21 cellular contexts compared by ENCODE assay signal in genomic region chr6:154430494-154430919, GRCh38.
DNase-seq lines count a peak whose midpoint lies in the region; ATAC-seq, FAIRE-seq and TF ChIP-seq lines count a peak whose summit lies in the region.
"Had no signal": no experiment of that assay in that cellular context is flagged by ENCODE, and none has a peak within 500 bp of the region (broad histone marks: within the 10 kb centered on the region; RNA-seq: fewer than 3 reads in every experiment).

No MANE protein-coding gene starts in this region.

- TF ChIP-seq RAD21 in A549 (conservative IDR thresholded peaks at IDR 0.05 in 1 of 2, IDR thresholded peaks at IDR 0.05 in 1 of 2) = no peak

- no peak for TF ChIP-seq POLR2A in A549 (IDR thresholded peaks at IDR 0.05; ENCODE audit: low read length)

- no peak overlapping the region for H3K4ac ChIP-seq in mesenchymal stem cell (ENCODE audit: low read depth in 1 of 2, low read length in 2 of 2)

- POLR2A ChIA-PET in A549 (lab: Yijun Ruan, JAX) = no interaction called here

- H2BK15ac ChIP-seq in mesenchymal stem cell (ENCODE audit: low read depth, poor library complexity, severe bottlenecking) = no peak overlapping the region

- WGBS in A549 (ENCODE audit: missing lambda C conversion rate) = 11% methylated on average over 1 of the region's 1 CpG
- 100% methylated on average over 1 of the region's 1 CpG for WGBS in mesenchymal stem cell

- no peak for FAIRE-seq in A549 (lab: Jason Lieb, UNC)
- FAIRE-seq: A204.1, endothelial cell of umbilical vein had no signal

- peak overlapping the region; percentile 30 to 49; a peak in 1 of 6 replicates for H3K27ac ChIP-seq in A549
- peak overlapping the region; percentile 59 for H3K27ac ChIP-seq in mesenchymal stem cell (ENCODE audit: low read length, poor library complexity, severe bottlenecking)
- H3K27ac ChIP-seq in SJCRH30 = no peak overlapping the region

- H2BK120ac ChIP-seq in mesenchymal stem cell (ENCODE audit: low read depth, low read length) = no peak overlapping the region

- no peak overlapping the region for H2AFZ ChIP-seq in mesenchymal stem cell (ENCODE audit: low read depth, low read length)
- H2AFZ ChIP-seq: GM23338 had no signal

- no peak overlapping the region for H3K18ac ChIP-seq in mesenchymal stem cell (ENCODE audit: low read depth in 1 of 2, low read length in 2 of 2)

- no peak overlapping the region for H3K14ac ChIP-seq in mesenchymal stem cell (ENCODE audit: low read length in 2 of 2)

- no peak for DNase-seq in A549 (ENCODE audit: low read depth in 1 of 2, low spot score in 1 of 2)
- DNase-seq in HuH-7.5 (ENCODE audit: low spot score) = peak; percentile 50
- peak; percentile 51 for DNase-seq in epithelial cell of proximal tubule (ENCODE audit: low read depth)
- no peak for DNase-seq in mesenchymal stem cell
- no peak for DNase-seq in SJCRH30
- no peak for DNase-seq in H4 (ENCODE audit: low spot score)
- no peak for DNase-seq in posterior cingulate gyrus
- no peak for DNase-seq in NCI-H1694 treated with DMSO at 0.1 percent for 48 hours (lab: John Stamatoyannopoulos, UW)
- DNase-seq: activated CD4-positive, alpha-beta T cell treated with anti-CD3 and anti-CD28 coated beads, Interleukin-2, amount 50 U/mL, for 1 hour; activated naive CD4-positive, alpha-beta T cell treated with anti-CD3 and anti-CD28 coated beads, Interleukin-2, amount 10 ng/mL, durations not matched to agents 7 days and 5 days; amniotic stem cell; CD8-positive, alpha-beta T cell; glutamatergic neuron; kidney glomerular epithelial cell; natural killer cell; NCI-H187; NCI-H69; SK-N-SH had no signal

- H3K9ac ChIP-seq in mesenchymal stem cell (ENCODE audit: low read length) = no peak overlapping the region
- H3K9ac ChIP-seq: SK-N-SH had no signal

- CTCF ChIA-PET in A549 (lab: Yijun Ruan, JAX) = interaction anchor here (0.6 kb wide), 2 partner anchors 10 to 122 kb away, joined by 3 to 5 read pairs; no protein-coding TSS in a partner anchor

- H3K4me2 ChIP-seq in A549 (peak overlapping the region; percentile 49), mesenchymal stem cell (ENCODE audit: low read length, poor library complexity, severe bottlenecking) (peak overlapping the region; percentile 2)
- H3K4me2 ChIP-seq: GM23338, SK-N-SH had no signal

- H3K79me1 ChIP-seq in mesenchymal stem cell (replicated peaks; ENCODE audit: low read length, poor library complexity, severe bottlenecking) = peaks cover 20% of the 10 kb centered on the region

- H3K23ac ChIP-seq in mesenchymal stem cell (ENCODE audit: low read length in 2 of 2) = no peak overlapping the region

- no peaks in the 10 kb centered on the region for H3K27me3 ChIP-seq in mesenchymal stem cell (ENCODE audit: control insufficient read depth in 1 of 2, insufficient read depth in 1 of 2, low read length in 2 of 2)
- no peaks in the 10 kb centered on the region for H3K27me3 ChIP-seq in SJCRH30

- H2AK5ac ChIP-seq in mesenchymal stem cell (ENCODE audit: low read length, severe bottlenecking) = no peak overlapping the region

- no peak overlapping the region for H4K91ac ChIP-seq in mesenchymal stem cell (ENCODE audit: low read length)

- ATAC-seq in A549 = no peak
- ATAC-seq: CD8-positive, alpha-beta T cell; GM23338; natural killer cell had no signal

- H2BK12ac ChIP-seq in mesenchymal stem cell (ENCODE audit: low read length in 2 of 2) = no peak overlapping the region

- TF ChIP-seq EP300 in A549 (IDR thresholded peaks at IDR 0.05) = no peak

- H3K4me3 ChIP-seq in A549 (no peak overlapping the region), epithelial cell of proximal tubule (ENCODE audit: low read depth, low read length) (no peak overlapping the region), mesenchymal stem cell (ENCODE audit: insufficient read depth in 1 of 2, low read depth in 1 of 2, low read length in 2 of 2) (no peak overlapping the region), SJCRH30 (no peak overlapping the region)
- H3K4me3 ChIP-seq: GM23338 had no signal

- H3K9me3 ChIP-seq in A549 (0 out of 3 replicates have a peak, but pooled peaks cover 4% of the 10 kb centered on the region), mesenchymal stem cell (ENCODE audit: control insufficient read depth, low read length) (peaks cover 3% of the 10 kb centered on the region), SJCRH30 (replicated peaks) (no peaks in the 10 kb centered on the region)
- H3K9me3 ChIP-seq: SK-N-SH had no signal

- no peak overlapping the region for H2BK5ac ChIP-seq in mesenchymal stem cell (ENCODE audit: low read depth, low read length, poor library complexity, severe bottlenecking)

- H3K4me1 ChIP-seq in A549 (peaks cover 25% of the 10 kb centered on the region), mesenchymal stem cell (ENCODE audit: control insufficient read depth, insufficient read depth, low read depth, low read length) (peaks cover 8% of the 10 kb centered on the region), SJCRH30 (no peaks in the 10 kb centered on the region)

- H4K8ac ChIP-seq in mesenchymal stem cell (ENCODE audit: low read length) = no peak overlapping the region

- peaks cover 0 to 10% of the 10 kb centered on the region in 2 experiments for H3K36me3 ChIP-seq in mesenchymal stem cell (ENCODE audit: control insufficient read depth in 1 of 2, insufficient read depth in 2 of 2, low read depth in 1 of 2, low read length in 2 of 2)
- peaks cover 45% of the 10 kb centered on the region for H3K36me3 ChIP-seq in SJCRH30

- intact Hi-C loops in posterior cingulate gyrus (cut with DNase I) = no loop called here

- TF ChIP-seq CTCF in A549 (IDR thresholded peaks at IDR 0.05) (no peak), epithelial cell of proximal tubule (conservative IDR thresholded peaks at IDR 0.05; ENCODE audit: low read depth, low read length) (no peak)

TF ChIP-seq in A549, 52 proteins besides CTCF, POLR2A, EP300 and RAD21:
- TF ChIP-seq RNF2 (IDR thresholded peaks at IDR 0.05; ENCODE audit: borderline replicate concordance, low read depth) (no peak), SMC3 (IDR thresholded peaks at IDR 0.05) (no peak), HEYL (CRISPR knock-in tag; IDR thresholded peaks at IDR 0.05) (no peak), NFE2L2 (conservative IDR thresholded peaks at IDR 0.05; ENCODE audit: low read length) (no peak)
TF ChIP-seq in A549: peak in this region for 0.

Comparison
In these comparisons a context has a peak if more than half of its experiments do, and no peak if none do; other contexts are left out.
1. DNase-seq: peak in HuH-7.5 (single experiment) and epithelial cell of proximal tubule (single experiment); none in A549 (0 of 2), mesenchymal stem cell (single experiment), SJCRH30 (0 of 2), H4 (single experiment), posterior cingulate gyrus (0 of 10) and NCI-H1694 treated with DMSO at 0.1 percent for 48 hours (single experiment).